Comparison of ENCODE assay signal across 8 cellular contexts in genomic region chr3:105869531-105869833, GRCh38. TPM values are rescaled to one million over a fixed set of nuclear protein-coding genes. Genes with fewer than 3 reads are reported as not detected.
DNase-seq lines count a peak whose midpoint lies in the region; ATAC-seq and TF ChIP-seq lines count a peak whose summit lies in the region.

No MANE protein-coding gene starts in this region.

- no peaks in the 10 kb centered on the region for H3K9me3 Mint-ChIP-seq in T-helper 2 cell treated with Interferon-gamma antibody and Interleukin-4, amounts not matched to agents 5 μg/mL and 100 μg/mL, for 36 hours
- no peaks in the 10 kb centered on the region for H3K9me3 Mint-ChIP-seq in activated naive CD8-positive, alpha-beta T cell treated with anti-CD3 and anti-CD28 coated beads, Interleukin-2, amount 50 U/mL, for 24 hours

- peak overlapping the region; percentile 89 for H3K27ac ChIP-seq in temporal lobe (ENCODE audit: low read depth, low read length)

- H3K4me1 Mint-ChIP-seq in T-helper 2 cell treated with Interferon-gamma antibody and Interleukin-4, amounts not matched to agents 5 μg/mL and 100 μg/mL, for 36 hours (ENCODE audit: low read depth), result peaks cover 29% of the 10 kb centered on the region
- H3K4me1 Mint-ChIP-seq in activated naive CD8-positive, alpha-beta T cell treated with anti-CD3 and anti-CD28 coated beads, Interleukin-2, amount 50 U/mL, for 24 hours, result peaks cover 33% of the 10 kb centered on the region

- no peak for ATAC-seq in activated naive CD8-positive, alpha-beta T cell treated with anti-CD3 and anti-CD28 coated beads, Interleukin-2, amount 50 U/mL, for 24 hours

- H3K4me3 ChIP-seq in kidney epithelial cell (ENCODE audit: low read depth, low read length), result peak overlapping the region; percentile 99

- peak overlapping the region; percentile 98 for H3K4me3 Mint-ChIP-seq in T-helper 2 cell treated with Interferon-gamma antibody and Interleukin-4, amounts not matched to agents 5 μg/mL and 100 μg/mL, for 36 hours
- no peak overlapping the region for H3K4me3 Mint-ChIP-seq in activated naive CD8-positive, alpha-beta T cell treated with anti-CD3 and anti-CD28 coated beads, Interleukin-2, amount 50 U/mL, for 24 hours

- DNase-seq in T-helper 2 cell treated with Interferon-gamma antibody and Interleukin-4, amounts not matched to agents 5 μg/mL and 100 μg/mL, for 36 hours (ENCODE audit: low spot score), result no peak
- DNase-seq in T-helper 2 cell (no peak), kidney epithelial cell (ENCODE audit: low read depth) (no peak), HuH-7 (ENCODE audit: low spot score) (no peak), HK-2 (ENCODE audit: unreplicated experiment) (no peak), NCI-H1048 (lab: John Stamatoyannopoulos, UW) (no peak)
- no peak for DNase-seq in activated naive CD8-positive, alpha-beta T cell treated with anti-CD3 and anti-CD28 coated beads, Interleukin-2, amount 50 U/mL, for 24 hours

- H3K27ac Mint-ChIP-seq in T-helper 2 cell treated with Interferon-gamma antibody and Interleukin-4, amounts not matched to agents 5 μg/mL and 100 μg/mL, for 36 hours, result peak overlapping the region; percentile 93
- peak overlapping the region; percentile 98 for H3K27ac Mint-ChIP-seq in activated naive CD8-positive, alpha-beta T cell treated with anti-CD3 and anti-CD28 coated beads, Interleukin-2, amount 50 U/mL, for 24 hours

- H3K27me3 ChIP-seq in kidney epithelial cell (ENCODE audit: control insufficient read depth, insufficient read depth, low read length), result no peaks in the 10 kb centered on the region

- peaks cover 27% of the 10 kb centered on the region for H3K36me3 Mint-ChIP-seq in T-helper 2 cell treated with Interferon-gamma antibody and Interleukin-4, amounts not matched to agents 5 μg/mL and 100 μg/mL, for 36 hours (ENCODE audit: low read depth)
- peaks cover 36% of the 10 kb centered on the region for H3K36me3 Mint-ChIP-seq in activated naive CD8-positive, alpha-beta T cell treated with anti-CD3 and anti-CD28 coated beads, Interleukin-2, amount 50 U/mL, for 24 hours (ENCODE audit: low read depth)

- H3K27me3 Mint-ChIP-seq in T-helper 2 cell treated with Interferon-gamma antibody and Interleukin-4, amounts not matched to agents 5 μg/mL and 100 μg/mL, for 36 hours (ENCODE audit: low read depth), result no peaks in the 10 kb centered on the region
- no peaks in the 10 kb centered on the region for H3K27me3 Mint-ChIP-seq in activated naive CD8-positive, alpha-beta T cell treated with anti-CD3 and anti-CD28 coated beads, Interleukin-2, amount 50 U/mL, for 24 hours

- H3K36me3 ChIP-seq in kidney epithelial cell (ENCODE audit: control insufficient read depth, insufficient read depth, low read length), result no peaks in the 10 kb centered on the region

- no peak for TF ChIP-seq CTCF in kidney epithelial cell (IDR thresholded peaks at IDR 0.05; ENCODE audit: insufficient read depth, low read length, poor library complexity, severe bottlenecking)

RNA-seq across cellular contexts. Expression of gene CBLB, which starts 0.7 kb away (rescaled TPM):
- 15.1 and 27.2 TPM in 2 replicates for total RNA-seq in kidney epithelial cell
- total RNA-seq in temporal lobe, result 29.0 TPM
